Comparison of ENCODE assay signal across 12 cellular contexts in genomic region chr1:173407846-173408245, GRCh38.
DNase-seq lines count a peak whose midpoint lies in the region; ATAC-seq and TF ChIP-seq lines count a peak whose summit lies in the region.
"Had no signal": no experiment of that assay in that cellular context is flagged by ENCODE, and none has a peak within 500 bp of the region (broad histone marks: within the 10 kb centered on the region; RNA-seq: fewer than 3 reads in every experiment).

No MANE protein-coding gene starts in this region.

- no peak overlapping the region for H3K9ac ChIP-seq in BLaER1
- H3K9ac ChIP-seq in smooth muscle cell (ENCODE audit: low read depth): no peak overlapping the region

- H3K4me1 ChIP-seq in BLaER1 (peaks cover 55% of the 10 kb centered on the region), HEK293 (ENCODE audit: control insufficient read depth, insufficient read depth, low read length) (no peaks in the 10 kb centered on the region), smooth muscle cell (ENCODE audit: low read depth) (no peaks in the 10 kb centered on the region)
- H3K4me1 ChIP-seq: Caco-2 had no signal

- POLR2A ChIA-PET in HEK293 (lab: Yijun Ruan, JAX) (interaction anchor here (0.6 kb wide), 1 partner anchor 989 kb away, joined by 4 read pairs; no protein-coding TSS in a partner anchor), activated B cell treated with CpG ODN at 0.5 μM for 24 hours (lab: Charles Lee) (interaction anchor here (0.6 to 6.3 kb wide), 8 partner anchors 8 to 811 kb away, joined by 3 to 108 read pairs (median 4); no protein-coding TSS in a partner anchor)

- peaks cover 86% of the 10 kb centered on the region for H3K4me1 Mint-ChIP-seq in activated B cell treated with CpG ODN at 0.5 μM for 24 hours
- H3K4me1 Mint-ChIP-seq in stimulated activated memory B cell treated with anti-CD40 and anti-IgM and Interleukin-4, amounts not matched to agents 10 μg/mL and 1 μg/mL and 100 μg/mL, for 72 hours: peaks cover 79% of the 10 kb centered on the region

- intact Hi-C loops in activated B cell treated with CpG ODN at 0.5 μM for 24 hours (cut with micrococcal nuclease): no loop called here

- no peak overlapping the region for H3K4me3 Mint-ChIP-seq in activated B cell treated with CpG ODN at 0.5 μM for 24 hours
- no peak overlapping the region for H3K4me3 Mint-ChIP-seq in stimulated activated memory B cell treated with anti-CD40 and anti-IgM and Interleukin-4, amounts not matched to agents 10 μg/mL and 1 μg/mL and 100 μg/mL, for 72 hours
- H3K4me3 Mint-ChIP-seq: CD8-positive, alpha-beta memory T cell; H9 had no signal

- H3K27me3 Mint-ChIP-seq in activated B cell treated with CpG ODN at 0.5 μM for 24 hours: no peaks in the 10 kb centered on the region
- H3K27me3 Mint-ChIP-seq in stimulated activated memory B cell treated with anti-CD40 and anti-IgM and Interleukin-4, amounts not matched to agents 10 μg/mL and 1 μg/mL and 100 μg/mL, for 72 hours: no peaks in the 10 kb centered on the region
- H3K27me3 Mint-ChIP-seq: CD8-positive, alpha-beta memory T cell had no signal

- ATAC-seq in activated B cell treated with CpG ODN at 0.5 μM for 24 hours (ENCODE audit: low read depth): no peak
- ATAC-seq in stimulated activated memory B cell treated with anti-CD40 and anti-IgM and Interleukin-4, amounts not matched to agents 10 μg/mL and 1 μg/mL and 100 μg/mL, for 72 hours: no peak
- ATAC-seq in GM21360 (IDR thresholded peaks at IDR 0.05; ENCODE audit: unreplicated experiment): no peak
- ATAC-seq: HepG2 had no signal

- CTCF ChIA-PET in HEK293 (lab: Yijun Ruan, JAX): interaction anchor here (0.7 kb wide), 1 partner anchor 663 kb away, joined by 3 read pairs; no protein-coding TSS in a partner anchor
- CTCF ChIA-PET in activated B cell treated with CpG ODN at 0.5 μM for 24 hours (lab: Charles Lee): interaction anchor here (0.9 to 3.9 kb wide), 6 partner anchors 10 to 582 kb away, joined by 3 to 14 read pairs (median 4); no protein-coding TSS in a partner anchor

- no peaks in the 10 kb centered on the region for H3K36me3 Mint-ChIP-seq in activated B cell treated with CpG ODN at 0.5 μM for 24 hours (ENCODE audit: low read depth)
- peaks cover 7% of the 10 kb centered on the region for H3K36me3 Mint-ChIP-seq in stimulated activated memory B cell treated with anti-CD40 and anti-IgM and Interleukin-4, amounts not matched to agents 10 μg/mL and 1 μg/mL and 100 μg/mL, for 72 hours

- TF ChIP-seq CTCF in HEK293 (tag by site-specific recombination; IDR thresholded peaks at IDR 0.05) (no peak), activated B cell treated with CpG ODN at 0.5 μM for 24 hours (IDR thresholded peaks at IDR 0.05) (no peak), smooth muscle cell (IDR thresholded peaks at IDR 0.05; ENCODE audit: borderline replicate concordance, insufficient read depth, poor library complexity, severe bottlenecking) (no peak)

- no peaks in the 10 kb centered on the region for H3K36me3 ChIP-seq in BLaER1
- H3K36me3 ChIP-seq in HEK293 (ENCODE audit: control insufficient read depth in 2 of 2, insufficient read depth in 1 of 2, low read length in 2 of 2): peaks cover 0 to 4% of the 10 kb centered on the region in 2 experiments; a peak in 1 of 3 replicates
- H3K36me3 ChIP-seq in smooth muscle cell (ENCODE audit: low read depth): no peaks in the 10 kb centered on the region

- H3K9me3 Mint-ChIP-seq in activated B cell treated with CpG ODN at 0.5 μM for 24 hours: no peaks in the 10 kb centered on the region
- peaks cover 4% of the 10 kb centered on the region for H3K9me3 Mint-ChIP-seq in stimulated activated memory B cell treated with anti-CD40 and anti-IgM and Interleukin-4, amounts not matched to agents 10 μg/mL and 1 μg/mL and 100 μg/mL, for 72 hours
- H3K9me3 Mint-ChIP-seq: CD8-positive, alpha-beta memory T cell; H9 had no signal

- peak overlapping the region; percentile 96 for H3K27ac Mint-ChIP-seq in activated B cell treated with CpG ODN at 0.5 μM for 24 hours
- peak overlapping the region; percentile 96 for H3K27ac Mint-ChIP-seq in stimulated activated memory B cell treated with anti-CD40 and anti-IgM and Interleukin-4, amounts not matched to agents 10 μg/mL and 1 μg/mL and 100 μg/mL, for 72 hours

- no peaks in the 10 kb centered on the region for H3K27me3 ChIP-seq in BLaER1
- no peaks in the 10 kb centered on the region for H3K27me3 ChIP-seq in smooth muscle cell (ENCODE audit: low read depth)

- no peak for DNase-seq in activated B cell treated with CpG ODN at 0.5 μM for 24 hours
- DNase-seq in smooth muscle cell (lab: John Stamatoyannopoulos, UW; ENCODE audit: unreplicated experiment): no peak
- no peak for DNase-seq in NCI-H748 treated with DMSO at 0.1 percent for 48 hours (lab: John Stamatoyannopoulos, UW)
- DNase-seq: Caco-2; CD8-positive, alpha-beta memory T cell; GOT3; H9 had no signal

- H3F3A ChIP-seq in smooth muscle cell (ENCODE audit: low read depth): peaks cover 5% of the 10 kb centered on the region

- H3K9me3 ChIP-seq in BLaER1 (no peaks in the 10 kb centered on the region), HEK293 (ENCODE audit: control insufficient read depth, insufficient read depth, low read depth, low read length) (no peaks in the 10 kb centered on the region), smooth muscle cell (replicated peaks; ENCODE audit: low read depth) (no peaks in the 10 kb centered on the region)
- H3K9me3 ChIP-seq: Caco-2 had no signal

- H3K27ac ChIP-seq in BLaER1 (no peak overlapping the region), HEK293 (ENCODE audit: extremely low read depth, low read depth, low read length) (no peak overlapping the region), smooth muscle cell (ENCODE audit: low read depth) (no peak overlapping the region)

- no peaks in the 10 kb centered on the region for H3K79me2 ChIP-seq in smooth muscle cell (ENCODE audit: low read depth)

- H3K4me2 ChIP-seq in BLaER1: peak overlapping the region; percentile 91; the same call in 1 of the 2 replicates
- no peak overlapping the region for H3K4me2 ChIP-seq in smooth muscle cell

- no peak overlapping the region for H2AFZ ChIP-seq in smooth muscle cell (ENCODE audit: low read depth)

- H4K20me1 ChIP-seq in BLaER1 (no peaks in the 10 kb centered on the region), smooth muscle cell (ENCODE audit: low read depth) (no peaks in the 10 kb centered on the region)

- H3K4me3 ChIP-seq in BLaER1: no peak overlapping the region
- no peak overlapping the region for H3K4me3 ChIP-seq in HEK293 (ENCODE audit: low read depth, low read length)
- no peak overlapping the region for H3K4me3 ChIP-seq in smooth muscle cell

TF ChIP-seq in HEK293, 187 proteins besides CTCF, POLR2A, EP300 and RAD21:
- TF ChIP-seq ZNF175 (tag by site-specific recombination; IDR thresholded peaks at IDR 0.05): no peak
- peak; percentile 98 for TF ChIP-seq ZFP37 (tag by site-specific recombination; IDR thresholded peaks at IDR 0.05)
